ENCODE assay signal across 8 cellular contexts in genomic region chr2:17877811-17878221, GRCh38. TPM values are rescaled to one million over a fixed set of nuclear protein-coding genes. Genes with fewer than 3 reads are reported as not detected.
A peak's percentile ranks its signal among the peaks of the same experiment; 100 is the strongest.
DNase-seq lines count a peak whose midpoint lies in the region; ATAC-seq and TF ChIP-seq lines count a peak whose summit lies in the region.

No MANE protein-coding gene starts in this region.

- H3F3A ChIP-seq in DOHH2 (ENCODE audit: control insufficient read depth, insufficient read depth) = no peaks in the 10 kb centered on the region

- no peak for DNase-seq in KG1 (lab: John Stamatoyannopoulos, UW)
- no peak for DNase-seq in SK-N-DZ (ENCODE audit: low spot score)

- peak overlapping the region; percentile 58 for H3K4me2 ChIP-seq in DOHH2 (ENCODE audit: low read length)

- H3K36me3 Mint-ChIP-seq in activated T-helper 17 cell treated with anti-CD3 and anti-CD28 coated beads, Interleukin-2, amount 50 U/mL, for 72 hours (ENCODE audit: low read depth) = no peaks in the 10 kb centered on the region
- no peaks in the 10 kb centered on the region for H3K36me3 Mint-ChIP-seq in stimulated activated memory B cell treated with anti-CD40 and anti-IgM and Interleukin-4, amounts not matched to agents 10 μg/mL and 1 μg/mL and 100 μg/mL, for 72 hours

- no peak overlapping the region for H3K27ac Mint-ChIP-seq in activated T-helper 17 cell treated with anti-CD3 and anti-CD28 coated beads, Interleukin-2, amount 50 U/mL, for 72 hours
- H3K27ac Mint-ChIP-seq in stimulated activated memory B cell treated with anti-CD40 and anti-IgM and Interleukin-4, amounts not matched to agents 10 μg/mL and 1 μg/mL and 100 μg/mL, for 72 hours = no peak overlapping the region

- no peaks in the 10 kb centered on the region for H3K79me2 ChIP-seq in DOHH2 (ENCODE audit: control insufficient read depth, low read length)

- H3K9ac ChIP-seq in iPS-15b (ENCODE audit: low read depth, low read length) = no peak overlapping the region

- peaks cover 13% of the 10 kb centered on the region for H3K4me1 ChIP-seq in DOHH2 (ENCODE audit: control insufficient read depth, low read length)
- H3K4me1 ChIP-seq in iPS-15b (ENCODE audit: control insufficient read depth, insufficient read depth, low read length) = peaks cover 20% of the 10 kb centered on the region

- no peaks in the 10 kb centered on the region for H3K4me1 Mint-ChIP-seq in activated T-helper 17 cell treated with anti-CD3 and anti-CD28 coated beads, Interleukin-2, amount 50 U/mL, for 72 hours
- H3K4me1 Mint-ChIP-seq in stimulated activated memory B cell treated with anti-CD40 and anti-IgM and Interleukin-4, amounts not matched to agents 10 μg/mL and 1 μg/mL and 100 μg/mL, for 72 hours = peaks cover 19% of the 10 kb centered on the region

- no peak for TF ChIP-seq CTCF in DOHH2 (IDR thresholded peaks at IDR 0.05; ENCODE audit: low read depth, low read length, poor library complexity, severe bottlenecking)

- peak overlapping the region; percentile 62 for H3K4me3 Mint-ChIP-seq in activated T-helper 17 cell treated with anti-CD3 and anti-CD28 coated beads, Interleukin-2, amount 50 U/mL, for 72 hours
- peak overlapping the region; percentile 81 for H3K4me3 Mint-ChIP-seq in stimulated activated memory B cell treated with anti-CD40 and anti-IgM and Interleukin-4, amounts not matched to agents 10 μg/mL and 1 μg/mL and 100 μg/mL, for 72 hours

- no peaks in the 10 kb centered on the region for H3K9me3 Mint-ChIP-seq in activated T-helper 17 cell treated with anti-CD3 and anti-CD28 coated beads, Interleukin-2, amount 50 U/mL, for 72 hours
- H3K9me3 Mint-ChIP-seq in stimulated activated memory B cell treated with anti-CD40 and anti-IgM and Interleukin-4, amounts not matched to agents 10 μg/mL and 1 μg/mL and 100 μg/mL, for 72 hours = no peaks in the 10 kb centered on the region

- no peak overlapping the region for H3K27ac ChIP-seq in DOHH2 (ENCODE audit: low read depth, low read length)

- H3K4me3 ChIP-seq in DOHH2 (ENCODE audit: low read length) (peak overlapping the region; percentile 57), iPS-15b (ENCODE audit: low read depth, low read length) (peak overlapping the region; percentile 79)

- H3K36me3 ChIP-seq in DOHH2 (ENCODE audit: control insufficient read depth, low read length) = no peaks in the 10 kb centered on the region
- H3K36me3 ChIP-seq in iPS-15b (ENCODE audit: control insufficient read depth, insufficient read depth, low read length) = no peaks in the 10 kb centered on the region

- H3K27me3 ChIP-seq in DOHH2 (ENCODE audit: control insufficient read depth, low read length) (peaks cover 46% of the 10 kb centered on the region), iPS-15b (ENCODE audit: control insufficient read depth, insufficient read depth, low read length) (peaks cover 28% of the 10 kb centered on the region)

- H3K9me2 ChIP-seq in DOHH2 (replicated peaks; ENCODE audit: control insufficient read depth, low read length) = no peaks in the 10 kb centered on the region

- H3K27me3 Mint-ChIP-seq in activated T-helper 17 cell treated with anti-CD3 and anti-CD28 coated beads, Interleukin-2, amount 50 U/mL, for 72 hours = peaks cover 60% of the 10 kb centered on the region
- H3K27me3 Mint-ChIP-seq in stimulated activated memory B cell treated with anti-CD40 and anti-IgM and Interleukin-4, amounts not matched to agents 10 μg/mL and 1 μg/mL and 100 μg/mL, for 72 hours = peaks cover 65% of the 10 kb centered on the region

- no peaks in the 10 kb centered on the region for H4K20me1 ChIP-seq in DOHH2 (ENCODE audit: control insufficient read depth, insufficient read depth, low read depth, low read length)

- H3K9me3 ChIP-seq in DOHH2 (ENCODE audit: control insufficient read depth, insufficient read depth, low read length) (no peaks in the 10 kb centered on the region), iPS-15b (ENCODE audit: control insufficient read depth, insufficient read depth, low read length) (no peaks in the 10 kb centered on the region)

- ATAC-seq in GM19452 (IDR thresholded peaks at IDR 0.05; ENCODE audit: unreplicated experiment) (peak; percentile 26), HG03469 (IDR thresholded peaks at IDR 0.05; ENCODE audit: unreplicated experiment) (peak; percentile 11)
- peak; percentile 13 for ATAC-seq in activated T-helper 17 cell treated with anti-CD3 and anti-CD28 coated beads, Interleukin-2, amount 50 U/mL, for 72 hours (replicated peaks)
- ATAC-seq in stimulated activated memory B cell treated with anti-CD40 and anti-IgM and Interleukin-4, amounts not matched to agents 10 μg/mL and 1 μg/mL and 100 μg/mL, for 72 hours = peak; percentile 49

RNA-seq across cellular contexts. Expression of gene KCNS3, which starts 0.7 kb away (rescaled TPM):
- not detected for total RNA-seq in activated T-helper 17 cell treated with anti-CD3 and anti-CD28 coated beads, Interleukin-2, amount 50 U/mL, for 72 hours
- 2.4 and 6.5 TPM in 2 replicates for polyA plus RNA-seq in SK-N-DZ (2014; cell fraction: cytosol; rRNA removed)
- polyA plus RNA-seq in SK-N-DZ (2014; cell fraction: nucleus; rRNA removed) = 2.2 and 6.9 TPM in 2 replicates
